8 cellular contexts compared by ENCODE assay signal in genomic region chr13:112444001-112444311, GRCh38.
A peak's percentile ranks its signal among the peaks of the same experiment; 100 is the strongest.
DNase-seq lines count a peak whose midpoint lies in the region; ATAC-seq and TF ChIP-seq lines count a peak whose summit lies in the region.

No MANE protein-coding gene starts in this region.

- no peaks in the 10 kb centered on the region for H3K9me3 Mint-ChIP-seq in activated CD4-positive, alpha-beta T cell treated with anti-CD3 and anti-CD28 coated beads for 36 hours (ENCODE audit: low read depth)
- no peaks in the 10 kb centered on the region for H3K9me3 Mint-ChIP-seq in activated T-helper 17 cell treated with anti-CD3 and anti-CD28 coated beads, Interleukin-2, amount 50 U/mL, for 72 hours
- H3K9me3 Mint-ChIP-seq in progenitor cell of endocrine pancreas (ENCODE audit: low read depth), result no peaks in the 10 kb centered on the region

- peaks cover 3% of the 10 kb centered on the region for H3K4me1 Mint-ChIP-seq in activated CD4-positive, alpha-beta T cell treated with anti-CD3 and anti-CD28 coated beads for 36 hours
- H3K4me1 Mint-ChIP-seq in activated T-helper 17 cell treated with anti-CD3 and anti-CD28 coated beads, Interleukin-2, amount 50 U/mL, for 72 hours, result no peaks in the 10 kb centered on the region
- no peaks in the 10 kb centered on the region for H3K4me1 Mint-ChIP-seq in progenitor cell of endocrine pancreas (ENCODE audit: low read depth)

- peaks cover 29% of the 10 kb centered on the region for H3K27me3 Mint-ChIP-seq in activated CD4-positive, alpha-beta T cell treated with anti-CD3 and anti-CD28 coated beads for 36 hours
- H3K27me3 Mint-ChIP-seq in activated T-helper 17 cell treated with anti-CD3 and anti-CD28 coated beads, Interleukin-2, amount 50 U/mL, for 72 hours, result peaks cover 22% of the 10 kb centered on the region
- peaks cover 52% of the 10 kb centered on the region for H3K27me3 Mint-ChIP-seq in progenitor cell of endocrine pancreas

- CTCF ChIA-PET in activated CD4-positive, alpha-beta T cell treated with anti-CD3 and anti-CD28 coated beads for 36 hours (lab: Charles Lee), result interaction anchor here (0.6 to 2.0 kb wide), 8 partner anchors 27 to 1430 kb away, joined by 3 to 5 read pairs (median 3); no protein-coding TSS in a partner anchor

- peak; percentile 90 for TF ChIP-seq CTCF in progenitor cell of endocrine pancreas (IDR thresholded peaks at IDR 0.05; ENCODE audit: unreplicated experiment)

- POLR2A ChIA-PET in activated CD4-positive, alpha-beta T cell treated with anti-CD3 and anti-CD28 coated beads for 36 hours (lab: Charles Lee), result no interaction called here

- intact Hi-C loops in activated CD4-positive, alpha-beta T cell treated with anti-CD3 and anti-CD28 coated beads for 36 hours (cut with DNase I, micrococcal nuclease), result loop anchor here (1.0 to 10.0 kb wide), 3 partner anchors 162 to 970 kb away; no protein-coding TSS in a partner anchor
- intact Hi-C loops in Right ventricle myocardium superior (cut with DNase I), result loop anchor here (2.0 kb wide), 1 partner anchor 969 kb away; no protein-coding TSS in a partner anchor

- H3K36me3 Mint-ChIP-seq in activated CD4-positive, alpha-beta T cell treated with anti-CD3 and anti-CD28 coated beads for 36 hours (ENCODE audit: low read depth), result no peaks in the 10 kb centered on the region
- H3K36me3 Mint-ChIP-seq in activated T-helper 17 cell treated with anti-CD3 and anti-CD28 coated beads, Interleukin-2, amount 50 U/mL, for 72 hours (ENCODE audit: low read depth), result no peaks in the 10 kb centered on the region
- H3K36me3 Mint-ChIP-seq in progenitor cell of endocrine pancreas (ENCODE audit: insufficient read depth), result no peaks in the 10 kb centered on the region

- H3K4me3 Mint-ChIP-seq in activated CD4-positive, alpha-beta T cell treated with anti-CD3 and anti-CD28 coated beads for 36 hours, result no peak overlapping the region
- no peak overlapping the region for H3K4me3 Mint-ChIP-seq in activated T-helper 17 cell treated with anti-CD3 and anti-CD28 coated beads, Interleukin-2, amount 50 U/mL, for 72 hours
- no peak overlapping the region for H3K4me3 Mint-ChIP-seq in progenitor cell of endocrine pancreas (ENCODE audit: low read depth)

- H3K27ac Mint-ChIP-seq in activated CD4-positive, alpha-beta T cell treated with anti-CD3 and anti-CD28 coated beads for 36 hours, result no peak overlapping the region
- no peak overlapping the region for H3K27ac Mint-ChIP-seq in activated T-helper 17 cell treated with anti-CD3 and anti-CD28 coated beads, Interleukin-2, amount 50 U/mL, for 72 hours
- no peak overlapping the region for H3K27ac Mint-ChIP-seq in progenitor cell of endocrine pancreas

- ATAC-seq in activated CD4-positive, alpha-beta T cell treated with anti-CD3 and anti-CD28 coated beads for 36 hours, result peak; percentile 80
- ATAC-seq in HG03175 (IDR thresholded peaks at IDR 0.05; ENCODE audit: unreplicated experiment) (peak; percentile 77), Right ventricle myocardium superior (ENCODE audit: poor library complexity) (peak; percentile 84)
- peak; percentile 62 for ATAC-seq in activated T-helper 17 cell treated with anti-CD3 and anti-CD28 coated beads, Interleukin-2, amount 50 U/mL, for 72 hours (replicated peaks)

- peak; percentile 80 for DNase-seq in activated CD4-positive, alpha-beta T cell treated with anti-CD3 and anti-CD28 coated beads for 36 hours
- DNase-seq in activated CD4-positive, alpha-beta T cell treated with anti-CD3 and anti-CD28 coated beads for 1 hour, result no peak
- DNase-seq in NCI-H526 treated with DMSO at 0.1 percent for 48 hours (lab: John Stamatoyannopoulos, UW) (peak; percentile 56), Right ventricle myocardium superior (peak; percentile 69), progenitor cell of endocrine pancreas (ENCODE audit: low spot score, unreplicated experiment) (peak; percentile 86)
- no peak for DNase-seq in effector CD4-positive, alpha-beta T cell

Comparison
In these comparisons a context has a peak if more than half of its experiments do, and no peak if none do; other contexts are left out.
1. DNase-seq: peak in activated CD4-positive, alpha-beta T cell treated with anti-CD3 and anti-CD28 coated beads for 36 hours (single experiment), NCI-H526 treated with DMSO at 0.1 percent for 48 hours (single experiment), Right ventricle myocardium superior (single experiment) and progenitor cell of endocrine pancreas (single experiment); none in activated CD4-positive, alpha-beta T cell treated with anti-CD3 and anti-CD28 coated beads for 1 hour (single experiment) and effector CD4-positive, alpha-beta T cell (single experiment).
2. Peak in every context shown above with its lines, with median percentiles within 50 percentile points of each other: ATAC-seq.